In genomic region chrX:139831689-139832456, GRCh38 we compare ENCODE assay signal across 7 cellular contexts.
DNase-seq lines count a peak whose midpoint lies in the region; ATAC-seq and TF ChIP-seq lines count a peak whose summit lies in the region.

No MANE protein-coding gene starts in this region.

- TF ChIP-seq CTCF in fibroblast of mammary gland (conservative IDR thresholded peaks at IDR 0.05; ENCODE audit: control insufficient read depth, insufficient read depth, low read depth, low read length), result no peak

- DNase-seq in NCI-H69 (lab: John Stamatoyannopoulos, UW), result peak; percentile 52
- peak; percentile 75 for DNase-seq in fibroblast of mammary gland (ENCODE audit: low read depth)
- no peak for DNase-seq in stimulated activated CD8-positive, alpha-beta memory T cell treated with anti-CD3 and anti-CD28 coated beads, Interleukin-4, amount 100 ng/mL, for 48 hours
- DNase-seq in T-helper 9 cell, result no peak
- DNase-seq in NCI-H128 (lab: John Stamatoyannopoulos, UW; ENCODE audit: unreplicated experiment), result no peak

- H3K4me3 ChIP-seq in fibroblast of mammary gland (ENCODE audit: control insufficient read depth, low read depth, low read length), result no peak overlapping the region

- ATAC-seq in GM18873 (IDR thresholded peaks at IDR 0.05; ENCODE audit: low FRiP score, unreplicated experiment) (peak; percentile 88), HG02678 (IDR thresholded peaks at IDR 0.05; ENCODE audit: unreplicated experiment) (peak; percentile 92)

Comparison
In these comparisons a context has a peak if more than half of its experiments do, and no peak if none do; other contexts are left out.
1. DNase-seq: peak in NCI-H69 (single experiment) and fibroblast of mammary gland (single experiment); none in stimulated activated CD8-positive, alpha-beta memory T cell treated with anti-CD3 and anti-CD28 coated beads, Interleukin-4, amount 100 ng/mL, for 48 hours (single experiment), T-helper 9 cell (single experiment) and NCI-H128 (single experiment).